ENCODE assay signal across 2 cellular contexts in genomic region chr10:69842932-69843331, GRCh38.
TF ChIP-seq lines count a peak whose summit lies in the region.

No MANE protein-coding gene starts in this region.

TF ChIP-seq in H1, 55 proteins besides CTCF, POLR2A, EP300 and RAD21:
- TF ChIP-seq, protein P1, sequence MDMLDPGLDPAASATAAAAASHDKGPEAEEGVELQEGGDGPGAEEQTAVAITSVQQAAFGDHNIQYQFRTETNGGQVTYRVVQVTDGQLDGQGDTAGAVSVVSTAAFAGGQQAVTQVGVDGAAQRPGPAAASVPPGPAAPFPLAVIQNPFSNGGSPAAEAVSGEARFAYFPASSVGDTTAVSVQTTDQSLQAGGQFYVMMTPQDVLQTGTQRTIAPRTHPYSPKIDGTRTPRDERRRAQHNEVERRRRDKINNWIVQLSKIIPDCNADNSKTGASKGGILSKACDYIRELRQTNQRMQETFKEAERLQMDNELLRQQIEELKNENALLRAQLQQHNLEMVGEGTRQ (IDR thresholded peaks at IDR 0.05; ENCODE audit: low read length) = no peak
- TF ChIP-seq POLR2AphosphoS5 (IDR thresholded peaks at IDR 0.05; ENCODE audit: low read depth, low read length) (no peak), BRCA1 (IDR thresholded peaks at IDR 0.05; ENCODE audit: low read depth, low read length) (no peak), FOSL1 (IDR thresholded peaks at IDR 0.05; ENCODE audit: insufficient read depth, low read depth, low read length) (no peak), SIRT6 (IDR thresholded peaks at IDR 0.05; ENCODE audit: low read length) (no peak)
TF ChIP-seq in H1: peak in this region for 0.

TF ChIP-seq in GM12891, 5 proteins besides CTCF, POLR2A, EP300 and RAD21 (continued from another document):
- TF ChIP-seq TAF1 (IDR thresholded peaks at IDR 0.05; ENCODE audit: low read depth, low read length) (no peak), POU2F2 (IDR thresholded peaks at IDR 0.05; ENCODE audit: low read depth, low read length) (no peak), PAX5 (IDR thresholded peaks at IDR 0.05; ENCODE audit: insufficient read depth, low read length, severe bottlenecking) (no peak), SPI1 (IDR thresholded peaks at IDR 0.05; ENCODE audit: low read depth, low read length) (no peak)
